Comparison of ENCODE assay signal across 13 cellular contexts in genomic region chr1:165686971-165687433, GRCh38. TPM values are rescaled to one million over a fixed set of nuclear protein-coding genes. Genes with fewer than 3 reads are reported as not detected.
DNase-seq lines count a peak whose midpoint lies in the region; ATAC-seq, FAIRE-seq and TF ChIP-seq lines count a peak whose summit lies in the region.
"Had no signal": no experiment of that assay in that cellular context is flagged by ENCODE, and none has a peak within 500 bp of the region (broad histone marks: within the 10 kb centered on the region; RNA-seq: fewer than 3 reads in every experiment).

No MANE protein-coding gene starts in this region.

- peaks cover 62% of the 10 kb centered on the region for H3K36me3 Mint-ChIP-seq in stimulated activated naive CD8-positive, alpha-beta T cell treated with anti-CD3 and anti-CD28 coated beads, Interleukin-15, Interleukin-2, amounts not matched to agents 100 ng/mL and 50 ng/mL, for 24 hours (ENCODE audit: low read depth)
- H3K36me3 Mint-ChIP-seq in T-helper 17 cell (ENCODE audit: low read depth) = peaks cover 6% of the 10 kb centered on the region

- H3K27ac Mint-ChIP-seq in stimulated activated naive CD8-positive, alpha-beta T cell treated with anti-CD3 and anti-CD28 coated beads, Interleukin-15, Interleukin-2, amounts not matched to agents 100 ng/mL and 50 ng/mL, for 24 hours = peak overlapping the region; percentile 2
- peak overlapping the region; percentile 81 for H3K27ac Mint-ChIP-seq in T-helper 17 cell
- H3K27ac Mint-ChIP-seq: nephron had no signal

- no peak overlapping the region for H3K4me3 ChIP-seq in Peyer's patch
- H3K4me3 ChIP-seq in mucosa of descending colon = no peak overlapping the region
- H3K4me3 ChIP-seq: smooth muscle cell had no signal

- H3K9me3 ChIP-seq in T-helper 17 cell (ENCODE audit: control insufficient read depth, low read length, poor library complexity, severe bottlenecking) = no peaks in the 10 kb centered on the region
- no peaks in the 10 kb centered on the region for H3K9me3 ChIP-seq in Peyer's patch
- H3K9me3 ChIP-seq in mucosa of descending colon = no peaks in the 10 kb centered on the region

- no peaks in the 10 kb centered on the region for H3K27me3 Mint-ChIP-seq in stimulated activated naive CD8-positive, alpha-beta T cell treated with anti-CD3 and anti-CD28 coated beads, Interleukin-15, Interleukin-2, amounts not matched to agents 100 ng/mL and 50 ng/mL, for 24 hours
- H3K27me3 Mint-ChIP-seq in T-helper 17 cell = no peaks in the 10 kb centered on the region

- no peak for ATAC-seq in stimulated activated naive CD8-positive, alpha-beta T cell treated with anti-CD3 and anti-CD28 coated beads, Interleukin-15, Interleukin-2, amounts not matched to agents 100 U/mL and 50 U/mL, for 24 hours
- ATAC-seq in HG02798 (IDR thresholded peaks at IDR 0.05; ENCODE audit: poor library complexity, unreplicated experiment) (peak; percentile 28), T-helper 17 cell (no peak), mucosa of descending colon (no peak), sciatic nerve (no peak)

- intact Hi-C loops in mucosa of descending colon (cut with DNase I, micrococcal nuclease) (no loop called here), sciatic nerve (cut with DNase I) (no loop called here)

- TF ChIP-seq POLR2A in Peyer's patch (IDR thresholded peaks at IDR 0.05) = no peak
- no peak for TF ChIP-seq POLR2A in H54 (IDR thresholded peaks at IDR 0.05; ENCODE audit: low read depth, low read length)

- DNase-seq in stimulated activated naive CD8-positive, alpha-beta T cell treated with anti-CD3 and anti-CD28 coated beads, Interleukin-15, Interleukin-2, amounts not matched to agents 100 U/mL and 50 U/mL, for 24 hours = no peak
- DNase-seq in T-helper 17 cell = no peak
- no peak for DNase-seq in Peyer's patch
- no peak for DNase-seq in mucosa of descending colon
- no peak for DNase-seq in sciatic nerve (ENCODE audit: low spot score)
- DNase-seq in H54 (ENCODE audit: insufficient read length, low spot score) = no peak
- DNase-seq: AML-193; H9; stimulated activated CD8-positive, alpha-beta memory T cell treated with anti-CD3 and anti-CD28 coated beads, Interleukin-4, amount 100 ng/mL, for 48 hours had no signal

- H3K4me1 ChIP-seq in Peyer's patch (no peaks in the 10 kb centered on the region), mucosa of descending colon (ENCODE audit: low read depth) (no peaks in the 10 kb centered on the region)

- H3K4me3 Mint-ChIP-seq in stimulated activated naive CD8-positive, alpha-beta T cell treated with anti-CD3 and anti-CD28 coated beads, Interleukin-15, Interleukin-2, amounts not matched to agents 100 ng/mL and 50 ng/mL, for 24 hours = peak overlapping the region; percentile 2
- H3K4me3 Mint-ChIP-seq in T-helper 17 cell = no peak overlapping the region
- H3K4me3 Mint-ChIP-seq: H9, nephron had no signal

- no peaks in the 10 kb centered on the region for H3K9me3 Mint-ChIP-seq in stimulated activated naive CD8-positive, alpha-beta T cell treated with anti-CD3 and anti-CD28 coated beads, Interleukin-15, Interleukin-2, amounts not matched to agents 100 ng/mL and 50 ng/mL, for 24 hours

- H3K4me1 Mint-ChIP-seq in stimulated activated naive CD8-positive, alpha-beta T cell treated with anti-CD3 and anti-CD28 coated beads, Interleukin-15, Interleukin-2, amounts not matched to agents 100 ng/mL and 50 ng/mL, for 24 hours (ENCODE audit: low read depth) = peaks cover 50% of the 10 kb centered on the region
- peaks cover 42% of the 10 kb centered on the region for H3K4me1 Mint-ChIP-seq in T-helper 17 cell
- H3K4me1 Mint-ChIP-seq: nephron had no signal

- FAIRE-seq in H54 (lab: Jason Lieb, UNC) = no peak

- H3K27ac ChIP-seq in Peyer's patch = no peak overlapping the region

- H3K36me3 ChIP-seq in Peyer's patch (peaks cover 0 to 31% (median 0%) of the 10 kb centered on the region in 3 donors), mucosa of descending colon (ENCODE audit: low read depth) (no peaks in the 10 kb centered on the region)

- H3K27me3 ChIP-seq in Peyer's patch = no peaks in the 10 kb centered on the region

- TF ChIP-seq CTCF in Peyer's patch (IDR thresholded peaks at IDR 0.05) (no peak), mucosa of descending colon (IDR thresholded peaks at IDR 0.05) (no peak)

RNA-seq across cellular contexts. Expression of gene ALDH9A1, which starts 11.4 kb away (rescaled TPM):
- total RNA-seq in T-helper 17 cell (10 to 100 TPM; 33.9 to 37.0 TPM), Peyer's patch (100 to 1,000 TPM in 1 of 4 donors, 10 to 100 TPM in 3; 54.5 to 104 (median 74.0) TPM), mucosa of descending colon (10 to 100 TPM; 32.6 to 53.1 (median 49.8) TPM), sciatic nerve (61.1 TPM)

RNA-seq across cellular contexts. Expression of gene MGST3, which starts 56.0 kb away (rescaled TPM):
- total RNA-seq in T-helper 17 cell (10 to 100 TPM; 27.2 to 42.1 TPM), Peyer's patch (100 to 1,000 TPM in 3 of 4 donors, 10 to 100 TPM in 1; 47.0 to 513 (median 407) TPM), mucosa of descending colon (100 to 1,000 TPM; 236 to 436 (median 367) TPM), sciatic nerve (142 TPM)
